ENCODE assay signal across 9 cellular contexts in the genomic region with DNA sequence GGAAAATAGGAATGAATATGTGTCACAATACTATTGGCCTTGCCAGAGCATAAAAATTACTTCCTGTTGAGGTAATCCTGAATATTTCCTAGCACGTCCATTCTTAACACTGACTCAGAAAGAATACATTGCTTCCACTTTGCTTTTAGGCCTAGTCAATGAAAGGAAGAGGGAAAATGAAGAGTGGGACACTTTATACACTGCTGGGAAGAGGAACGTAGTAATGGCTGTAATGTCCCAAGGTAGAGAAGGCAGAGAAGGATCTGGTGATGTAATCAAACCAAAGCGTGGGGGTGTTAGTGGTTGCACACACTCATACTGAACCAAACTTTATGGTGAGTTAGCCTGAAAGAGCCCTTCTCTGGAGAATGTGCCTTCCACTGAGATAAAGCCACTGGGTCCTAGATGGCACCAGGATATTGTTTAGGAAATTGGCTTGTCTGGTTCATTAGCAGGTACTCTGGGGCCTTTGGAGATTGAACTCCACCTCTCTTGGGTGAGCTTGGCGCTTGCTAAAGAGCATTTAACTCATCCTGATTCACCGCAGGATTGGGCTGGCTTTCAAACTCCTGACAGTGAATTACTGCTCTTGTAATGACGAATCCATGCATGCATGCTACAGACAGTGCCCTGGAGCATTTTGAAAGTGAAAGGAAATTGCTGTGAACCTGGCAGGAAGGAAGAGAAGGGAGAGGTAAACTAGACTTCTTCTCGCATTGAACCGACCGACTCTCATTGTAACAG.
A peak's percentile ranks its signal among the peaks of the same experiment; 100 is the strongest.
DNase-seq lines count a peak whose midpoint lies in the region; ATAC-seq, FAIRE-seq and TF ChIP-seq lines count a peak whose summit lies in the region.
"Had no signal": no experiment of that assay in that cellular context is flagged by ENCODE, and none has a peak within 500 bp of the region (broad histone marks: within the 10 kb centered on the region; RNA-seq: fewer than 3 reads in every experiment).

No MANE protein-coding gene starts in this region.

- H3K27ac Mint-ChIP-seq in T-helper 17 cell = peak overlapping the region; percentile 90
- H3K27ac Mint-ChIP-seq in stimulated activated effector memory CD8-positive, alpha-beta T cell treated with anti-CD3 and anti-CD28 coated beads, Interleukin-12 subunit alpha, Interleukin-12 subunit beta, amount 100 ng/mL, for 72 hours = no peak overlapping the region

- no peaks in the 10 kb centered on the region for H3K9me3 ChIP-seq in T-helper 17 cell (ENCODE audit: control insufficient read depth, low read length, poor library complexity, severe bottlenecking)

- peaks cover 7% of the 10 kb centered on the region for H3K27me3 Mint-ChIP-seq in T-helper 17 cell

- H3K9me3 Mint-ChIP-seq in stimulated activated effector memory CD8-positive, alpha-beta T cell treated with anti-CD3 and anti-CD28 coated beads, Interleukin-12 subunit alpha, Interleukin-12 subunit beta, amount 100 ng/mL, for 72 hours = no peaks in the 10 kb centered on the region

- H3K4me3 Mint-ChIP-seq in T-helper 17 cell = peak overlapping the region; percentile 85
- H3K4me3 Mint-ChIP-seq in stimulated activated effector memory CD8-positive, alpha-beta T cell treated with anti-CD3 and anti-CD28 coated beads, Interleukin-12 subunit alpha, Interleukin-12 subunit beta, amount 100 ng/mL, for 72 hours = peak overlapping the region; percentile 18

- peak; percentile 28 for DNase-seq in stimulated activated naive CD4-positive, alpha-beta T cell treated with Interleukin-2 at 50 U/mL for 16 hours (lab: John Stamatoyannopoulos, UW)
- DNase-seq in stimulated activated naive CD4-positive, alpha-beta T cell (lab: John Stamatoyannopoulos, UW) = no peak
- no peak for DNase-seq in T-helper 17 cell
- DNase-seq in fibroblast of pulmonary artery (ENCODE audit: low read depth) = peak; percentile 77
- DNase-seq in stimulated activated effector memory CD8-positive, alpha-beta T cell treated with anti-CD3 and anti-CD28 coated beads, Interleukin-12 subunit alpha, Interleukin-12 subunit beta, amount 100 ng/mL, for 72 hours (ENCODE audit: low spot score in 2 of 2) = peak; percentile 3 to 51
- DNase-seq in D721Med (ENCODE audit: insufficient read length, low spot score) = no peak
- DNase-seq in D341Med (ENCODE audit: low spot score) = no peak

- no peak for TF ChIP-seq CTCF in fibroblast of pulmonary artery (IDR thresholded peaks at IDR 0.05; ENCODE audit: low read length, missing control alignments)
- no peak for TF ChIP-seq CTCF in D721Med (IDR thresholded peaks at IDR 0.05; ENCODE audit: insufficient read depth, missing control alignments)

- H3K36me3 Mint-ChIP-seq in T-helper 17 cell (ENCODE audit: low read depth) = peaks cover 3% of the 10 kb centered on the region
- no peaks in the 10 kb centered on the region for H3K36me3 Mint-ChIP-seq in stimulated activated effector memory CD8-positive, alpha-beta T cell treated with anti-CD3 and anti-CD28 coated beads, Interleukin-12 subunit alpha, Interleukin-12 subunit beta, amount 100 ng/mL, for 72 hours

- no peak for FAIRE-seq in D721Med (lab: Jason Lieb, UNC)
- FAIRE-seq: colon had no signal

- H3K4me3 ChIP-seq in fibroblast of pulmonary artery (replicated peaks; ENCODE audit: low read depth, low read length) = no peak overlapping the region

- H3K4me1 Mint-ChIP-seq in T-helper 17 cell = peaks cover 25% of the 10 kb centered on the region
- peaks cover 28% of the 10 kb centered on the region for H3K4me1 Mint-ChIP-seq in stimulated activated effector memory CD8-positive, alpha-beta T cell treated with anti-CD3 and anti-CD28 coated beads, Interleukin-12 subunit alpha, Interleukin-12 subunit beta, amount 100 ng/mL, for 72 hours

- ATAC-seq in HG03045 (IDR thresholded peaks at IDR 0.05; ENCODE audit: unreplicated experiment) (peak; percentile 76), T-helper 17 cell (peak; percentile 59)
- ATAC-seq in stimulated activated effector memory CD8-positive, alpha-beta T cell treated with anti-CD3 and anti-CD28 coated beads, Interleukin-12 subunit alpha, Interleukin-12 subunit beta, amount 100 ng/mL, for 72 hours = peak; percentile 82

Comparison
In these comparisons a context has a peak if more than half of its experiments do, and no peak if none do; other contexts are left out.
1. DNase-seq: peak in stimulated activated naive CD4-positive, alpha-beta T cell treated with Interleukin-2 at 50 U/mL for 16 hours (single experiment), fibroblast of pulmonary artery (single experiment) and stimulated activated effector memory CD8-positive, alpha-beta T cell treated with anti-CD3 and anti-CD28 coated beads, Interleukin-12 subunit alpha, Interleukin-12 subunit beta, amount 100 ng/mL, for 72 hours (2 of 2); none in stimulated activated naive CD4-positive, alpha-beta T cell (0 of 6), T-helper 17 cell (0 of 3), D721Med (single experiment) and D341Med (single experiment).
2. Peak in every context shown above with its lines, with median percentiles within 50 percentile points of each other: ATAC-seq.